ENCODE assay signal across 8 cellular contexts in the genomic region with DNA sequence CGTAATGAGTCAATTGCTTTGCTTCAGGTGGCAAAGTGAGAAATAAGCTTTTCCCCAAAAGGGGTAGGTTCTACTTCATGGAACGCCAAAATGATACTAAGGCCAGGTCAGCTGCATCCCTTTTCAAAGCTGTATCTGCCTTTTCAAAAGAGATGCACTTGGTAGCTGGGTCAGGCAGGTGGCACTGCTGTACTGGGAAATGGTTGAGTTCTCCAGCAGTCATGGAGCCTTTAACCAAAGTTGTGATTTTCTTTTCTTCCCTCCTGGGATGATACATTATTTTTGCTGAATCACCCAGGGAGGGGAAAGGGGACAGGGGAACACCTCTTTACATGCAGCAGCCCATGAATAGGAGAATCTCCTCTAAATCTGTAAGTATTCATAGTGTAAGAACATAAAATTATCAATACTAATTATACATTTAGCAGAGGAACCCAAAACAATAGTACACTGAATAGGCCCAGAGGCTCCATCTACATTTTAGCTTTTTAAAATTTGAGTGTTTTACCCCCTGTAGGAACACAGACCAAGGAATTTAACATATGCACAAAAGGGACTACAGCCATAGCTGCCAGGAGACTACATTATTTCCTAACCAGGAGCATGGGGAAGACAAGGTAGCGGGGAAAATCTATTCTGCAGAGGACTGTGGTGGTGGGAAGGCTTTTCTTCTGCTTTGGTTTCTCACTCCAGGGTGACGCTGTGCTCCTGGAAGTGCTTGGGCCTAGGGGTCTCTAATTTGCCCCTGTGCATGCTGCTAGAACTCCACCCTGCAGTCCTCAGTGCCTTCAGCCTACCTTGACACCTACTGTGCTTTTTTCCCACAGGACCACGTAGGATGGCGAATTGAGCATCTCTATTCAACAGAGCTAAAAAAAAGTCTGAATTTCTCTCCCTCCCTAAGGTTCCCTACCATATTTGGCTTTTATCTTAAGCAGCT. TPM values are rescaled to one million over a fixed set of nuclear protein-coding genes. Genes with fewer than 3 reads are reported as not detected.
DNase-seq lines count a peak whose midpoint lies in the region; ATAC-seq and TF ChIP-seq lines count a peak whose summit lies in the region.

No MANE protein-coding gene starts in this region.

- no peak overlapping the region for H3K4me3 Mint-ChIP-seq in CD14-positive monocyte

- H3K27ac Mint-ChIP-seq in CD14-positive monocyte = peak overlapping the region in 1 of 7 donors; percentile 65

- H3K36me3 Mint-ChIP-seq in CD14-positive monocyte = peaks cover 11 to 13% of the 10 kb centered on the region in 2 donors

- H3K27me3 Mint-ChIP-seq in CD14-positive monocyte (ENCODE audit: low read depth in 3 of 3) = no peaks in the 10 kb centered on the region

- TF ChIP-seq CTCF in CD14-positive monocyte (IDR thresholded peaks at IDR 0.05) = peak; percentile 46
- peak; percentile 78 for TF ChIP-seq CTCF in WI38 (IDR thresholded peaks at IDR 0.05; ENCODE audit: low read depth, low read length)

- intact Hi-C loops in CD14-positive monocyte (cut with micrococcal nuclease) = loop anchor here (5.0 to 10.0 kb wide), 2 partner anchors 264 to 411 kb away; no protein-coding TSS in a partner anchor
- intact Hi-C loops in left colon (cut with DNase I, micrococcal nuclease) = loop anchor here in 1 of 2 donors (5.0 kb wide), 1 partner anchor 264 kb away; no protein-coding TSS in a partner anchor

- peaks cover 2% of the 10 kb centered on the region for H3K4me1 Mint-ChIP-seq in CD14-positive monocyte

- DNase-seq in CD14-positive monocyte (ENCODE audit: low spot score) (no peak), NCI-H2107 (lab: John Stamatoyannopoulos, UW) (peak; percentile 26), dedifferentiated amniotic fluid mesenchymal stem cell (ENCODE audit: extremely low spot score) (peak; percentile 71), left colon (peak; percentile 34 to 59)
- DNase-seq in stimulated activated CD4-positive, alpha-beta T cell treated with anti-CD3 and anti-CD28 coated beads, Interleukin-4, amount 100 ng/mL, for 4 hours = peak; percentile 17 to 21

- H3K9me3 Mint-ChIP-seq in CD14-positive monocyte = no peaks in the 10 kb centered on the region

- ATAC-seq in GM21360 (IDR thresholded peaks at IDR 0.05; ENCODE audit: unreplicated experiment) (peak; percentile 51), left colon (peak; percentile 95), GM21786 (IDR thresholded peaks at IDR 0.05; ENCODE audit: unreplicated experiment) (no peak)

- H3K4me3 ChIP-seq in WI38 (ENCODE audit: low read depth, low read length) = no peak overlapping the region

RNA-seq across cellular contexts. Expression of a gene that starts 6.4 kb away (rescaled TPM):
- polyA plus RNA-seq in CD14-positive monocyte = under 1 TPM in 1 of 2 donors, not detected in 1; 0.18 TPM
- total RNA-seq in left colon = not detected
